Comparison of ENCODE assay signal across 11 cellular contexts in the genomic region with DNA sequence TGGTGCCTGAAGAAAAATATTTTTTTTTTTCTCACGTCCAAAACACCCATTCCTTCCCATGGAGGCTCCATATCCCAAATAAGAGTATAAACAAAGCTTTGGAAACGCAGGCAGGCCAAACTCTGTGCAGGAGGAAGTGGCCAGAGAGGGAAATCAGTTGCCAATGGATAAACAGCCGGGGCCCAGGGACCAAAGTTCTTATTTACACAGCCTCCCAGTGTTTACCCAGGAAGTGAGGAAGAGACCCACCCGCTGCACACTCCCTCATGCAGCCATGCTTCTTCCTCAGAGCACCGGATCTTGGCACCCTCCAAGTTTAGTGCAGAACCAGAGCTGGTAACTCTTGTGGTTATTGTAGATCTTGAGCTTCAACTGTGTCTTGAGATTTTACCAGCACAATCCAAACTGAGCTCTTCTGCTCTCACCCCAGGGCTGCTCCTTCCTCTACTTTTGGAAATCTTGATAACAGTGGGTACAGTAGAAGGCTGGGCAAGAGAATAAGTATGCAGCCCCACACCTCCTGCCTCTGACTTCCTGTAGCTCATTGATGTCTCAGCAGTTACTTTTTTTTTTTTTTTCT. TPM values are rescaled to one million over a fixed set of nuclear protein-coding genes. Genes with fewer than 3 reads are reported as not detected.
DNase-seq lines count a peak whose midpoint lies in the region; ATAC-seq and TF ChIP-seq lines count a peak whose summit lies in the region.
"Had no signal": no experiment of that assay in that cellular context is flagged by ENCODE, and none has a peak within 500 bp of the region (broad histone marks: within the 10 kb centered on the region; RNA-seq: fewer than 3 reads in every experiment).

No MANE protein-coding gene starts in this region.

- H3K4me2 ChIP-seq in hepatocyte, result peak overlapping the region; percentile 54
- H3K4me2 ChIP-seq: neural progenitor cell had no signal

- no peaks in the 10 kb centered on the region for H3K36me3 ChIP-seq in hepatocyte (replicated peaks; ENCODE audit: insufficient read depth, low read depth)
- H3K36me3 ChIP-seq: neural progenitor cell had no signal

- no peak overlapping the region for H3K27ac Mint-ChIP-seq in HFFc6

- H3K9me3 ChIP-seq in hepatocyte (ENCODE audit: low read depth), result no peaks in the 10 kb centered on the region

- H3K79me2 ChIP-seq in hepatocyte, result peaks cover 39% of the 10 kb centered on the region

- H2AFZ ChIP-seq in hepatocyte, result no peak overlapping the region
- H2AFZ ChIP-seq: neural progenitor cell had no signal

- peak overlapping the region; percentile 95 for H3K27ac ChIP-seq in hepatocyte
- H3K27ac ChIP-seq: brain microvascular endothelial cell, neural progenitor cell had no signal

- H3K4me1 ChIP-seq in hepatocyte (ENCODE audit: insufficient read depth), result peaks cover 6% of the 10 kb centered on the region
- H3K4me1 ChIP-seq: neural progenitor cell had no signal

- H3K36me3 Mint-ChIP-seq in HFFc6 (ENCODE audit: low read depth), result peaks cover 2% of the 10 kb centered on the region

- H3K4me3 ChIP-seq in hepatocyte, result no peak overlapping the region
- H3K4me3 ChIP-seq: neural progenitor cell had no signal

- no peak for ATAC-seq in HG02970 (IDR thresholded peaks at IDR 0.05; ENCODE audit: low FRiP score, unreplicated experiment)

- WGBS in hepatocyte (ENCODE audit: low lambda C conversion rate, missing lambda C conversion rate), result 57% methylated on average over 5 of the region's 5 CpGs

- no peaks in the 10 kb centered on the region for H3K27me3 ChIP-seq in hepatocyte
- H3K27me3 ChIP-seq: brain microvascular endothelial cell, neural progenitor cell had no signal

- peak; percentile 18 for DNase-seq in stimulated activated CD4-positive, alpha-beta T cell treated with anti-CD3 and anti-CD28 coated beads, Interleukin-4, amount 100 ng/mL, for 24 hours
- DNase-seq in stimulated activated CD4-positive, alpha-beta T cell treated with anti-CD3 and anti-CD28 coated beads, Interleukin-2, amount 100 ng/mL, for 48 hours, result no peak
- peak; percentile 27 for DNase-seq in UCSD-AML1 (lab: John Stamatoyannopoulos, UW; ENCODE audit: unreplicated experiment)
- DNase-seq in hepatocyte (ENCODE audit: low spot score), result peak; percentile 79
- DNase-seq in ureter (ENCODE audit: low spot score), result peak; percentile 56
- DNase-seq in NCI-H1694 (lab: John Stamatoyannopoulos, UW), result no peak
- DNase-seq in HFFc6, result no peak
- DNase-seq: brain microvascular endothelial cell, NCI-H1694 treated with DMSO at 0.1 percent for 48 hours had no signal

- H4K20me1 ChIP-seq in hepatocyte (ENCODE audit: insufficient read depth, poor library complexity, severe bottlenecking), result no peaks in the 10 kb centered on the region

- no peak overlapping the region for H3K4me3 Mint-ChIP-seq in HFFc6
- H3K4me3 Mint-ChIP-seq: neural progenitor cell had no signal

- no peaks in the 10 kb centered on the region for H3K9me2 ChIP-seq in hepatocyte (replicated peaks; ENCODE audit: insufficient read depth)

- H3K4me1 Mint-ChIP-seq in HFFc6 (ENCODE audit: low read depth), result peaks cover 6% of the 10 kb centered on the region

- no peak for TF ChIP-seq CTCF in hepatocyte (IDR thresholded peaks at IDR 0.05; ENCODE audit: poor library complexity)
- TF ChIP-seq CTCF in HFFc6 (IDR thresholded peaks at IDR 0.05), result no peak

- H3K27me3 Mint-ChIP-seq in HFFc6 (ENCODE audit: insufficient read depth), result no peaks in the 10 kb centered on the region

- H3K9me3 Mint-ChIP-seq in HFFc6, result no peaks in the 10 kb centered on the region
- H3K9me3 Mint-ChIP-seq: neural progenitor cell had no signal

RNA-seq across cellular contexts. Expression of gene MARCKSL1, which starts 14.2 kb away (rescaled TPM):
- total RNA-seq in hepatocyte (143 and 149 TPM in 2 replicates), ureter (117 TPM)
- 346 and 358 TPM in 2 replicates for polyA plus RNA-seq in hepatocyte
- 10 to 100 TPM in 4 of 6 experiments, 1 to 10 TPM in 2; 7.8 to 12.8 (median 11.4) TPM for total RNA-seq in HFFc6 (2021; fragmentation: NEBNext Ultra II Directional; extraction: Animal tissue kit (Norgen Biotek cat#: 25700))

RNA-seq across cellular contexts. Expression of gene HDAC1, which starts 29.9 kb away (rescaled TPM):
- total RNA-seq in hepatocyte (94.6 and 95.8 TPM in 2 replicates), ureter (113 TPM)
- polyA plus RNA-seq in hepatocyte, result 108 and 117 TPM in 2 replicates
- 10 to 100 TPM; 78.5 to 94.9 (median 92.2) TPM for total RNA-seq in HFFc6 (2021; fragmentation: NEBNext Ultra II Directional; extraction: Animal tissue kit (Norgen Biotek cat#: 25700))

RNA-seq across cellular contexts. Expression of gene FAM229A, which starts 40.5 kb away (rescaled TPM):
- total RNA-seq in hepatocyte (4.2 and 5.4 TPM in 2 replicates), ureter (5.5 TPM)
- 3.4 and 5.2 TPM in 2 replicates for polyA plus RNA-seq in hepatocyte
- 1 to 10 TPM; 1.1 to 3.0 (median 1.7) TPM for total RNA-seq in HFFc6 (2021; fragmentation: NEBNext Ultra II Directional; extraction: Animal tissue kit (Norgen Biotek cat#: 25700))

RNA-seq across cellular contexts. Expression of gene TSSK3, which starts 40.5 kb away (rescaled TPM):
- 1.4 TPM in 1 of 2 replicates, not detected in the other for total RNA-seq in hepatocyte
- 1.4 and 1.5 TPM in 2 replicates for polyA plus RNA-seq in hepatocyte
- total RNA-seq in ureter, result 4.2 TPM
- total RNA-seq in HFFc6 (2021; fragmentation: NEBNext Ultra II Directional; extraction: Animal tissue kit (Norgen Biotek cat#: 25700)), result 1 to 10 TPM in 1 of 6 experiments, under 1 TPM in 5; 0.38 to 1.2 (median 0.72) TPM

Comparison
In these comparisons a context has a peak if more than half of its experiments do, and no peak if none do; other contexts are left out.
1. DNase-seq: peak in stimulated activated CD4-positive, alpha-beta T cell treated with anti-CD3 and anti-CD28 coated beads, Interleukin-4, amount 100 ng/mL, for 24 hours (single experiment), UCSD-AML1 (single experiment), hepatocyte (single experiment) and ureter (single experiment); none in stimulated activated CD4-positive, alpha-beta T cell treated with anti-CD3 and anti-CD28 coated beads, Interleukin-2, amount 100 ng/mL, for 48 hours (0 of 2), NCI-H1694 (single experiment) and HFFc6 (single experiment).